In genomic region chr21:45471229-45472052, GRCh38 we compare ENCODE assay signal across 1 cellular context.
TF ChIP-seq lines count a peak whose summit lies in the region.

No MANE protein-coding gene starts in this region.

TF ChIP-seq in HepG2, 621 proteins besides CTCF, POLR2A, EP300 and RAD21 (continued from another document and continues in another):
- TF ChIP-seq, protein P1, sequence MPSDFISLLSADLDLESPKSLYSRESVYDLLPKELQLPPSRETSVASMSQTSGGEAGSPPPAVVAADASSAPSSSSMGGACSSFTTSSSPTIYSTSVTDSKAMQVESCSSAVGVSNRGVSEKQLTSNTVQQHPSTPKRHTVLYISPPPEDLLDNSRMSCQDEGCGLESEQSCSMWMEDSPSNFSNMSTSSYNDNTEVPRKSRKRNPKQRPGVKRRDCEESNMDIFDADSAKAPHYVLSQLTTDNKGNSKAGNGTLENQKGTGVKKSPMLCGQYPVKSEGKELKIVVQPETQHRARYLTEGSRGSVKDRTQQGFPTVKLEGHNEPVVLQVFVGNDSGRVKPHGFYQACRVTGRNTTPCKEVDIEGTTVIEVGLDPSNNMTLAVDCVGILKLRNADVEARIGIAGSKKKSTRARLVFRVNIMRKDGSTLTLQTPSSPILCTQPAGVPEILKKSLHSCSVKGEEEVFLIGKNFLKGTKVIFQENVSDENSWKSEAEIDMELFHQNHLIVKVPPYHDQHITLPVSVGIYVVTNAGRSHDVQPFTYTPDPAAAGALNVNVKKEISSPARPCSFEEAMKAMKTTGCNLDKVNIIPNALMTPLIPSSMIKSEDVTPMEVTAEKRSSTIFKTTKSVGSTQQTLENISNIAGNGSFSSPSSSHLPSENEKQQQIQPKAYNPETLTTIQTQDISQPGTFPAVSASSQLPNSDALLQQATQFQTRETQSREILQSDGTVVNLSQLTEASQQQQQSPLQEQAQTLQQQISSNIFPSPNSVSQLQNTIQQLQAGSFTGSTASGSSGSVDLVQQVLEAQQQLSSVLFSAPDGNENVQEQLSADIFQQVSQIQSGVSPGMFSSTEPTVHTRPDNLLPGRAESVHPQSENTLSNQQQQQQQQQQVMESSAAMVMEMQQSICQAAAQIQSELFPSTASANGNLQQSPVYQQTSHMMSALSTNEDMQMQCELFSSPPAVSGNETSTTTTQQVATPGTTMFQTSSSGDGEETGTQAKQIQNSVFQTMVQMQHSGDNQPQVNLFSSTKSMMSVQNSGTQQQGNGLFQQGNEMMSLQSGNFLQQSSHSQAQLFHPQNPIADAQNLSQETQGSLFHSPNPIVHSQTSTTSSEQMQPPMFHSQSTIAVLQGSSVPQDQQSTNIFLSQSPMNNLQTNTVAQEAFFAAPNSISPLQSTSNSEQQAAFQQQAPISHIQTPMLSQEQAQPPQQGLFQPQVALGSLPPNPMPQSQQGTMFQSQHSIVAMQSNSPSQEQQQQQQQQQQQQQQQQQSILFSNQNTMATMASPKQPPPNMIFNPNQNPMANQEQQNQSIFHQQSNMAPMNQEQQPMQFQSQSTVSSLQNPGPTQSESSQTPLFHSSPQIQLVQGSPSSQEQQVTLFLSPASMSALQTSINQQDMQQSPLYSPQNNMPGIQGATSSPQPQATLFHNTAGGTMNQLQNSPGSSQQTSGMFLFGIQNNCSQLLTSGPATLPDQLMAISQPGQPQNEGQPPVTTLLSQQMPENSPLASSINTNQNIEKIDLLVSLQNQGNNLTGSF (CRISPR knock-in tag; IDR thresholded peaks at IDR 0.05): peak; percentile 69; the same call in 1 of the 2 replicates
- TF ChIP-seq ARNT2 (CRISPR knock-in tag; IDR thresholded peaks at IDR 0.05; ENCODE audit: low read depth): 0 out of 2 replicates have a peak, but pooled peaks have one; percentile 27
- no peak for TF ChIP-seq GABPA (IDR thresholded peaks at IDR 0.05; ENCODE audit: low read depth, low read length)
- TF ChIP-seq GABPA (CRISPR knock-in tag; IDR thresholded peaks at IDR 0.05; ENCODE audit: low read depth): peak; percentile 42; the same call in 1 of the 2 replicates
- peak; percentile 51; the same call in 1 of the 2 replicates for TF ChIP-seq SIN3A (IDR thresholded peaks at IDR 0.05; ENCODE audit: borderline replicate concordance, low read depth, low read length)
- TF ChIP-seq, protein P2, sequence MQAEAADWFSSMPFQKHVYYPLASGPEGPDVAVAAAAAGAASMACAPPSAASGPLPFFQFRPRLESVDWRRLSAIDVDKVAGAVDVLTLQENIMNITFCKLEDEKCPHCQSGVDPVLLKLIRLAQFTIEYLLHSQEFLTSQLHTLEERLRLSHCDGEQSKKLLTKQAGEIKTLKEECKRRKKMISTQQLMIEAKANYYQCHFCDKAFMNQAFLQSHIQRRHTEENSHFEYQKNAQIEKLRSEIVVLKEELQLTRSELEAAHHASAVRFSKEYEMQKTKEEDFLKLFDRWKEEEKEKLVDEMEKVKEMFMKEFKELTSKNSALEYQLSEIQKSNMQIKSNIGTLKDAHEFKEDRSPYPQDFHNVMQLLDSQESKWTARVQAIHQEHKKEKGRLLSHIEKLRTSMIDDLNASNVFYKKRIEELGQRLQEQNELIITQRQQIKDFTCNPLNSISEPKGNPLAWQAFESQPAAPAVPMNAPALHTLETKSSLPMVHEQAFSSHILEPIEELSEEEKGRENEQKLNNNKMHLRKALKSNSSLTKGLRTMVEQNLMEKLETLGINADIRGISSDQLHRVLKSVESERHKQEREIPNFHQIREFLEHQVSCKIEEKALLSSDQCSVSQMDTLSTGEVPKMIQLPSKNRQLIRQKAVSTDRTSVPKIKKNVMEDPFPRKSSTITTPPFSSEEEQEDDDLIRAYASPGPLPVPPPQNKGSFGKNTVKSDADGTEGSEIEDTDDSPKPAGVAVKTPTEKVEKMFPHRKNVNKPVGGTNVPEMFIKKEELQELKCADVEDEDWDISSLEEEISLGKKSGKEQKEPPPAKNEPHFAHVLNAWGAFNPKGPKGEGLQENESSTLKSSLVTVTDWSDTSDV (CRISPR knock-in tag; IDR thresholded peaks at IDR 0.05): no peak
- no peak for TF ChIP-seq KDM1A (CRISPR knock-in tag; IDR thresholded peaks at IDR 0.05)
- no peak for TF ChIP-seq RBM22 (optimal IDR thresholded peaks at IDR 0.05; ENCODE audit: low read length)
- TF ChIP-seq SNAI1 (CRISPR knock-in tag; IDR thresholded peaks at IDR 0.05; ENCODE audit: borderline replicate concordance): 0 out of 2 replicates have a peak, but pooled peaks have one; percentile 42
- peak; percentile 59; the same call in 1 of the 2 replicates for TF ChIP-seq KLF11 (CRISPR knock-in tag; IDR thresholded peaks at IDR 0.05)
- TF ChIP-seq ZNF777 (CRISPR knock-in tag; IDR thresholded peaks at IDR 0.05): no peak
- TF ChIP-seq TRIM24 (CRISPR knock-in tag; IDR thresholded peaks at IDR 0.05): 0 out of 2 replicates have a peak, but pooled peaks have one; percentile 39
- TF ChIP-seq ZNF296 (CRISPR knock-in tag; conservative IDR thresholded peaks at IDR 0.05): peak; percentile 90
- no peak for TF ChIP-seq NBN (conservative IDR thresholded peaks at IDR 0.05)
- TF ChIP-seq ZNF577 (CRISPR knock-in tag; IDR thresholded peaks at IDR 0.05; ENCODE audit: borderline replicate concordance, low read depth): no peak
- TF ChIP-seq STAT5B (CRISPR knock-in tag; IDR thresholded peaks at IDR 0.05): peak; percentile 21; the same call in 1 of the 2 replicates
- no peak for TF ChIP-seq NCOA1 (CRISPR knock-in tag; IDR thresholded peaks at IDR 0.05)
- no peak for TF ChIP-seq LCORL (IDR thresholded peaks at IDR 0.05)
- no peak; the same call in 1 of the 2 replicates for TF ChIP-seq LCORL (CRISPR knock-in tag; IDR thresholded peaks at IDR 0.05)
- no peak for TF ChIP-seq SYNCRIP (IDR thresholded peaks at IDR 0.05; ENCODE audit: insufficient read depth, low read depth, low read length)
- no peak for TF ChIP-seq ZBTB8A (CRISPR knock-in tag; IDR thresholded peaks at IDR 0.05; ENCODE audit: borderline replicate concordance, low read depth)
- TF ChIP-seq ZMAT3 (CRISPR knock-in tag; conservative IDR thresholded peaks at IDR 0.05): peak; percentile 21; the same call in 1 of the 2 replicates
- TF ChIP-seq NR2C2 (CRISPR knock-in tag; IDR thresholded peaks at IDR 0.05; ENCODE audit: borderline replicate concordance): 0 out of 2 replicates have a peak, but pooled peaks have one; percentile 57
- TF ChIP-seq ZNF205 (CRISPR knock-in tag; IDR thresholded peaks at IDR 0.05): no peak
- peak; percentile 97 for TF ChIP-seq SALL1 (CRISPR knock-in tag; IDR thresholded peaks at IDR 0.05)
- TF ChIP-seq ZNF101 (CRISPR knock-in tag; IDR thresholded peaks at IDR 0.05; ENCODE audit: borderline replicate concordance, low read depth): no peak
- TF ChIP-seq HHEX (CRISPR knock-in tag; IDR thresholded peaks at IDR 0.05): no peak
- no peak for TF ChIP-seq PHB2 (IDR thresholded peaks at IDR 0.05; ENCODE audit: partially characterized antibody)
- TF ChIP-seq ZBTB42 (CRISPR knock-in tag; IDR thresholded peaks at IDR 0.05): peak; percentile 99
- no peak for TF ChIP-seq FOXC1 (CRISPR knock-in tag; IDR thresholded peaks at IDR 0.05; ENCODE audit: borderline replicate concordance)
- TF ChIP-seq, protein P3, sequence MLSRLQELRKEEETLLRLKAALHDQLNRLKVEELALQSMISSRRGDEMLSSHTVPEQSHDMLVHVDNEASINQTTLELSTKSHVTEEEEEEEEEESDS (CRISPR knock-in tag; IDR thresholded peaks at IDR 0.05; ENCODE audit: borderline replicate concordance): no peak
- TF ChIP-seq, protein P4, sequence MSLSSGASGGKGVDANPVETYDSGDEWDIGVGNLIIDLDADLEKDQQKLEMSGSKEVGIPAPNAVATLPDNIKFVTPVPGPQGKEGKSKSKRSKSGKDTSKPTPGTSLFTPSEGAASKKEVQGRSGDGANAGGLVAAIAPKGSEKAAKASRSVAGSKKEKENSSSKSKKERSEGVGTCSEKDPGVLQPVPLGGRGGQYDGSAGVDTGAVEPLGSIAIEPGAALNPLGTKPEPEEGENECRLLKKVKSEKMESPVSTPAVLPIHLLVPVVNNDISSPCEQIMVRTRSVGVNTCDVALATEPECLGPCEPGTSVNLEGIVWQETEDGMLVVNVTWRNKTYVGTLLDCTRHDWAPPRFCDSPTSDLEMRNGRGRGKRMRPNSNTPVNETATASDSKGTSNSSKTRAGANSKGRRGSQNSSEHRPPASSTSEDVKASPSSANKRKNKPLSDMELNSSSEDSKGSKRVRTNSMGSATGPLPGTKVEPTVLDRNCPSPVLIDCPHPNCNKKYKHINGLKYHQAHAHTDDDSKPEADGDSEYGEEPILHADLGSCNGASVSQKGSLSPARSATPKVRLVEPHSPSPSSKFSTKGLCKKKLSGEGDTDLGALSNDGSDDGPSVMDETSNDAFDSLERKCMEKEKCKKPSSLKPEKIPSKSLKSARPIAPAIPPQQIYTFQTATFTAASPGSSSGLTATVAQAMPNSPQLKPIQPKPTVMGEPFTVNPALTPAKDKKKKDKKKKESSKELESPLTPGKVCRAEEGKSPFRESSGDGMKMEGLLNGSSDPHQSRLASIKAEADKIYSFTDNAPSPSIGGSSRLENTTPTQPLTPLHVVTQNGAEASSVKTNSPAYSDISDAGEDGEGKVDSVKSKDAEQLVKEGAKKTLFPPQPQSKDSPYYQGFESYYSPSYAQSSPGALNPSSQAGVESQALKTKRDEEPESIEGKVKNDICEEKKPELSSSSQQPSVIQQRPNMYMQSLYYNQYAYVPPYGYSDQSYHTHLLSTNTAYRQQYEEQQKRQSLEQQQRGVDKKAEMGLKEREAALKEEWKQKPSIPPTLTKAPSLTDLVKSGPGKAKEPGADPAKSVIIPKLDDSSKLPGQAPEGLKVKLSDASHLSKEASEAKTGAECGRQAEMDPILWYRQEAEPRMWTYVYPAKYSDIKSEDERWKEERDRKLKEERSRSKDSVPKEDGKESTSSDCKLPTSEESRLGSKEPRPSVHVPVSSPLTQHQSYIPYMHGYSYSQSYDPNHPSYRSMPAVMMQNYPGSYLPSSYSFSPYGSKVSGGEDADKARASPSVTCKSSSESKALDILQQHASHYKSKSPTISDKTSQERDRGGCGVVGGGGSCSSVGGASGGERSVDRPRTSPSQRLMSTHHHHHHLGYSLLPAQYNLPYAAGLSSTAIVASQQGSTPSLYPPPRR (CRISPR knock-in tag; IDR thresholded peaks at IDR 0.05; ENCODE audit: borderline replicate concordance): peak; percentile 88
- no peak for TF ChIP-seq ISX (CRISPR knock-in tag; conservative IDR thresholded peaks at IDR 0.05)
- 0 out of 2 replicates have a peak, but pooled peaks have one; percentile 41 for TF ChIP-seq SATB2 (CRISPR knock-in tag; IDR thresholded peaks at IDR 0.05)
- 0 out of 2 replicates have a peak, but pooled peaks have one; percentile 6 for TF ChIP-seq GLI4 (CRISPR knock-in tag; IDR thresholded peaks at IDR 0.05; ENCODE audit: borderline replicate concordance)
- peak; percentile 40; the same call in 1 of the 2 replicates for TF ChIP-seq ZNF607 (CRISPR knock-in tag; IDR thresholded peaks at IDR 0.05; ENCODE audit: borderline replicate concordance)
- no peak for TF ChIP-seq NRL (CRISPR knock-in tag; IDR thresholded peaks at IDR 0.05; ENCODE audit: borderline replicate concordance)
- peak; percentile 77 for TF ChIP-seq HOMEZ (CRISPR knock-in tag; IDR thresholded peaks at IDR 0.05; ENCODE audit: low read depth)
- TF ChIP-seq ZC3H4 (CRISPR knock-in tag; IDR thresholded peaks at IDR 0.05; ENCODE audit: borderline replicate concordance): 0 out of 2 replicates have a peak, but pooled peaks have one; percentile 39
- TF ChIP-seq ZNF546 (CRISPR knock-in tag; conservative IDR thresholded peaks at IDR 0.05): no peak
- peak; percentile 90 for TF ChIP-seq SOX5 (CRISPR knock-in tag; IDR thresholded peaks at IDR 0.05; ENCODE audit: borderline replicate concordance)
- TF ChIP-seq, protein P5, sequence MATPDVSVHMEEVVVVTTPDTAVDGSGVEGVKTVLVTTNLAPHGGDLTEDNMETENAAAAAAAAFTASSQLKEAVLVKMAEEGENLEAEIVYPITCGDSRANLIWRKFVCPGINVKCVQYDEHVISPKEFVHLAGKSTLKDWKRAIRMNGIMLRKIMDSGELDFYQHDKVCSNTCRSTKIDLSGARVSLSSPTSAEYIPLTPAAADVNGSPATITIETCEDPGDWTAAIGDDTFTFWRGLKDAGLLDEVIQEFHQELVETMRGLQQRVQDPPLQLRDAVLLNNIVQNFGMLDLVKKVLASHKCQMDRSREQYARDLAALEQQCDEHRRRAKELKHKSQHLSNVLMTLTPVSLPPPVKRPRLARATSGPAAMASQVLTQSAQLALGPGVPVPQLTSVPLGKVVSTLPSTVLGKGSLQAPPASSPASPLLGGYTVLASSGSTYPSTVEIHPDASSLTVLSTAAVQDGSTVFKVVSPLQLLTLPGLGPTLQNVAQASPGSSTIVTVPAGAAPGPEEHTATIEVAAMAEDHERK (CRISPR knock-in tag; IDR thresholded peaks at IDR 0.05; ENCODE audit: low read depth): no peak
- TF ChIP-seq MXD3 (CRISPR knock-in tag; IDR thresholded peaks at IDR 0.05): peak; percentile 70; the same call in 1 of the 2 replicates
- TF ChIP-seq FOXK2 (IDR thresholded peaks at IDR 0.05): no peak
- TF ChIP-seq HES4 (CRISPR knock-in tag; IDR thresholded peaks at IDR 0.05; ENCODE audit: borderline replicate concordance): peak; percentile 6; the same call in 1 of the 2 replicates
- TF ChIP-seq ZNF773 (CRISPR knock-in tag; IDR thresholded peaks at IDR 0.05; ENCODE audit: borderline replicate concordance): no peak
- no peak for TF ChIP-seq MEIS1 (CRISPR knock-in tag; IDR thresholded peaks at IDR 0.05; ENCODE audit: borderline replicate concordance)
- peak; percentile 74; the same call in 1 of the 2 replicates for TF ChIP-seq DRAP1 (CRISPR knock-in tag; IDR thresholded peaks at IDR 0.05)
- TF ChIP-seq, protein P6, sequence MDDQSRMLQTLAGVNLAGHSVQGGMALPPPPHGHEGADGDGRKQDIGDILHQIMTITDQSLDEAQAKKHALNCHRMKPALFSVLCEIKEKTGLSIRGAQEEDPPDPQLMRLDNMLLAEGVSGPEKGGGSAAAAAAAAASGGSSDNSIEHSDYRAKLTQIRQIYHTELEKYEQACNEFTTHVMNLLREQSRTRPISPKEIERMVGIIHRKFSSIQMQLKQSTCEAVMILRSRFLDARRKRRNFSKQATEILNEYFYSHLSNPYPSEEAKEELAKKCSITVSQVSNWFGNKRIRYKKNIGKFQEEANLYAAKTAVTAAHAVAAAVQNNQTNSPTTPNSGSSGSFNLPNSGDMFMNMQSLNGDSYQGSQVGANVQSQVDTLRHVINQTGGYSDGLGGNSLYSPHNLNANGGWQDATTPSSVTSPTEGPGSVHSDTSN (CRISPR knock-in tag; IDR thresholded peaks at IDR 0.05; ENCODE audit: borderline replicate concordance): no peak
- TF ChIP-seq PITX1 (CRISPR knock-in tag; IDR thresholded peaks at IDR 0.05): peak; percentile 90
